ENCODE assay signal across 1 cellular context in genomic region chr1:167722152-167722869, GRCh38.
TF ChIP-seq lines count a peak whose summit lies in the region.

No MANE protein-coding gene starts in this region.

TF ChIP-seq in K562, 482 proteins besides CTCF, POLR2A, EP300 and RAD21 (continued from another document and continues in another):
- TF ChIP-seq ZBTB34 (CRISPR knock-in tag; IDR thresholded peaks at IDR 0.05) (no peak), EZH2 (IDR thresholded peaks at IDR 0.05; ENCODE audit: borderline replicate concordance, low read depth, low read length) (no peak), ZNF197 (CRISPR knock-in tag; IDR thresholded peaks at IDR 0.05; ENCODE audit: low read depth) (no peak), GABPB1 (CRISPR knock-in tag; IDR thresholded peaks at IDR 0.05) (peak; percentile 36; the same call in 1 of the 2 replicates), RBM39 (optimal IDR thresholded peaks at IDR 0.05; ENCODE audit: low read depth, low read length) (no peak), ZNF707 (CRISPR knock-in tag; conservative IDR thresholded peaks at IDR 0.05) (no peak), NR0B1 (IDR thresholded peaks at IDR 0.05; ENCODE audit: partially characterized antibody) (no peak), ZNF785 (CRISPR knock-in tag; IDR thresholded peaks at IDR 0.05) (no peak), BRD4 (IDR thresholded peaks at IDR 0.05) (no peak), NBN (IDR thresholded peaks at IDR 0.05; ENCODE audit: low read depth) (no peak), SP2 (IDR thresholded peaks at IDR 0.05; ENCODE audit: extremely low read depth, low read depth, low read length, poor library complexity, severe bottlenecking) (no peak), SMARCA4 (IDR thresholded peaks at IDR 0.05) (no peak; the same call in 1 of the 2 replicates), IFI16 (CRISPR knock-in tag; IDR thresholded peaks at IDR 0.05) (no peak), EWSR1 (IDR thresholded peaks at IDR 0.05; ENCODE audit: borderline replicate concordance, low read depth, partially characterized antibody) (no peak), RUNX1 (IDR thresholded peaks at IDR 0.05; ENCODE audit: low read depth) (no peak), TGIF2 (CRISPR knock-in tag; IDR thresholded peaks at IDR 0.05) (peak; percentile 93; the same call in 1 of the 2 replicates), NR4A1 (CRISPR knock-in tag; IDR thresholded peaks at IDR 0.05) (no peak), NR4A1 (tag; IDR thresholded peaks at IDR 0.05) (no peak), HEY1 (CRISPR knock-in tag; IDR thresholded peaks at IDR 0.05; ENCODE audit: borderline replicate concordance) (no peak), BRD9 (IDR thresholded peaks at IDR 0.05; ENCODE audit: low read depth, partially characterized antibody) (no peak), SMARCE1 (IDR thresholded peaks at IDR 0.05) (no peak; the same call in 1 of the 2 replicates), MTA1 (IDR thresholded peaks at IDR 0.05; ENCODE audit: borderline replicate concordance) (peak; percentile 43; the same call in 1 of the 2 replicates), ZBTB49 (CRISPR knock-in tag; IDR thresholded peaks at IDR 0.05; ENCODE audit: borderline replicate concordance) (no peak), TAF7 (tag; IDR thresholded peaks at IDR 0.05) (0 out of 2 replicates have a peak, but pooled peaks have one; percentile 13), NCOA6 (IDR thresholded peaks at IDR 0.05) (no peak), COPS2 (conservative IDR thresholded peaks at IDR 0.05) (no peak), ZKSCAN3 (CRISPR knock-in tag; IDR thresholded peaks at IDR 0.05) (no peak), KDM1A (IDR thresholded peaks at IDR 0.05) (no peak), KAT2B (IDR thresholded peaks at IDR 0.05; ENCODE audit: low read depth, low read length) (no peak), RFX1 (IDR thresholded peaks at IDR 0.05) (no peak), JUN (IDR thresholded peaks at IDR 0.05; ENCODE audit: borderline replicate concordance, low read depth, low read length) (no peak), JUN (CRISPR knock-in tag; IDR thresholded peaks at IDR 0.05; ENCODE audit: borderline replicate concordance) (no peak), NFRKB (IDR thresholded peaks at IDR 0.05; ENCODE audit: low read depth) (no peak; the same call in 1 of the 2 replicates), TRIM25 (IDR thresholded peaks at IDR 0.05; ENCODE audit: borderline replicate concordance) (no peak), ZBTB12 (CRISPR knock-in tag; IDR thresholded peaks at IDR 0.05) (no peak), HMGN3 (IDR thresholded peaks at IDR 0.05; ENCODE audit: borderline replicate concordance, extremely low read depth, insufficient read length, low read depth, low read length) (peak; percentile 10), ETV1 (tag; conservative IDR thresholded peaks at IDR 0.05; ENCODE audit: low read depth) (no peak; the same call in 1 of the 2 replicates), GTF3C2 (IDR thresholded peaks at IDR 0.05; ENCODE audit: borderline replicate concordance, extremely low read depth, insufficient read length) (no peak), DACH1 (IDR thresholded peaks at IDR 0.05; ENCODE audit: partially characterized antibody) (no peak), SOX6 (IDR thresholded peaks at IDR 0.05) (no peak), TEAD4 (IDR thresholded peaks at IDR 0.05; ENCODE audit: low read length) (no peak), TEAD4 (CRISPR knock-in tag; IDR thresholded peaks at IDR 0.05; ENCODE audit: borderline replicate concordance) (0 out of 2 replicates have a peak, but pooled peaks have one; percentile 52), LCOR (CRISPR knock-in tag; IDR thresholded peaks at IDR 0.05) (0 out of 2 replicates have a peak, but pooled peaks have one; percentile 38), ZC3H11A (IDR thresholded peaks at IDR 0.05; ENCODE audit: low read depth, low read length) (no peak), HIVEP1 (CRISPR knock-in tag; IDR thresholded peaks at IDR 0.05) (no peak), KDM4B (IDR thresholded peaks at IDR 0.05; ENCODE audit: borderline replicate concordance in 2 of 2, low read depth in 1 of 2) (no peak), ARHGAP35 (IDR thresholded peaks at IDR 0.05; ENCODE audit: partially characterized antibody) (no peak), ZBTB9 (CRISPR knock-in tag; IDR thresholded peaks at IDR 0.05) (peak; percentile 48; the same call in 1 of the 2 replicates), SP1 (CRISPR knock-in tag; IDR thresholded peaks at IDR 0.05) (no peak; the same call in 1 of the 2 replicates), ZNF217 (CRISPR knock-in tag; IDR thresholded peaks at IDR 0.05) (no peak), IRF2 (CRISPR knock-in tag; IDR thresholded peaks at IDR 0.05) (no peak; the same call in 1 of the 2 replicates), OTX1 (CRISPR knock-in tag; IDR thresholded peaks at IDR 0.05) (no peak), ZBTB1 (CRISPR knock-in tag; IDR thresholded peaks at IDR 0.05; ENCODE audit: borderline replicate concordance, low read depth) (no peak; the same call in 1 of the 2 replicates), ZNF280A (IDR thresholded peaks at IDR 0.05; ENCODE audit: low read depth, partially characterized antibody) (no peak), ZNF830 (CRISPR knock-in tag; IDR thresholded peaks at IDR 0.05) (no peak), ZNF584 (CRISPR knock-in tag; IDR thresholded peaks at IDR 0.05; ENCODE audit: low read depth) (no peak), DMBX1 (CRISPR knock-in tag; IDR thresholded peaks at IDR 0.05; ENCODE audit: borderline replicate concordance) (no peak)
- TF ChIP-seq, protein P1, sequence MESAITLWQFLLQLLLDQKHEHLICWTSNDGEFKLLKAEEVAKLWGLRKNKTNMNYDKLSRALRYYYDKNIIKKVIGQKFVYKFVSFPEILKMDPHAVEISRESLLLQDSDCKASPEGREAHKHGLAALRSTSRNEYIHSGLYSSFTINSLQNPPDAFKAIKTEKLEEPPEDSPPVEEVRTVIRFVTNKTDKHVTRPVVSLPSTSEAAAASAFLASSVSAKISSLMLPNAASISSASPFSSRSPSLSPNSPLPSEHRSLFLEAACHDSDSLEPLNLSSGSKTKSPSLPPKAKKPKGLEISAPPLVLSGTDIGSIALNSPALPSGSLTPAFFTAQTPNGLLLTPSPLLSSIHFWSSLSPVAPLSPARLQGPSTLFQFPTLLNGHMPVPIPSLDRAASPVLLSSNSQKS (CRISPR knock-in tag; IDR thresholded peaks at IDR 0.05), result no peak
